In the genomic region with DNA sequence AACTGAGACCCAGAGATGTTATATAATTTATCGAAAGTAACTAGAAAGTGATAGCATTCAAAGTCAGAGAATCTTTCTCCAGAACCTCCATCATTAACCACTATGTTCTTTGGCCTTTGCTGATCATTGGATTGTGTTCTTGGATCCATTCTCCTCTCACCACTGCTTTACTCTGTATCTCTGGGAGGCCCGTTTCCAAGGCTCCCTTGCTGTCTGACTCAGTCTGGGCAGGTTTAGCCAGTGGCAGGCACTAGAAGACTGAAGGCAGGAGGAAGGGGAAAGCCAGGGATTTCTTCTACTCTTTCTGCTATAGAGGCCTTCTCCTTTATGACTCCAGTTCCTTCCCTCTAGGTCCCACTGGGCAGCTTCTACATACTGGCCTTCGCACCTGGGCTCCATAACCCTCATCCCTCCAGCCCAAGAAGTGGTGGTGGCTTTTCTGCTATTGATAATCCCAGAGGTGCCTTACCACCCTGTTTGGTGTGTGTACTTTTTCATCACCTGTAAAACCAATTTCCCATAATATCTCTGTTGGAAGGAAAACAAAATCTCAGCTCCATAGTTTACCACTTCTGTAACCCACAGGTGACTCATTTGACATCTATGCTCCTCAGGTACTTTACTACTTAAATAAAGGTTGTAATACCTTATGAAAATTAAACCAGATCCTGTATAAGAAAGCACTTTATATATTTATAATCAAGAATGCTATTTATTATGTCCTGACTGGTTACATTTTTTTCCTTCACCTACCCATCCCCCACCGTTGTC, we compare ENCODE assay signal across 14 cellular contexts. TPM values are rescaled to one million over a fixed set of nuclear protein-coding genes. Genes with fewer than 3 reads are reported as not detected.
"Had no signal": no experiment of that assay in that cellular context is flagged by ENCODE, and none has a peak within 500 bp of the region (broad histone marks: within the 10 kb centered on the region; RNA-seq: fewer than 3 reads in every experiment).

No MANE protein-coding gene starts in this region.

- H3K27ac ChIP-seq: cardiac muscle cell, right atrium auricular region, tibial nerve, vagina had no signal

- H3K27me3 ChIP-seq: ascending aorta, cardiac muscle cell, right atrium auricular region, tibial nerve, vagina had no signal

- DNase-seq: activated CD4-positive, alpha-beta T cell treated with anti-CD3 and anti-CD28 coated beads for 1 hour; activated CD4-positive, alpha-beta T cell treated with anti-CD3 and anti-CD28 coated beads, Interleukin-2, amount 50 U/mL, for 48 hours; activated CD8-positive, alpha-beta memory T cell treated with anti-CD3 and anti-CD28 coated beads, Interleukin-2, amount 10 ng/mL, durations not matched to agents 7 days and 5 days; activated naive CD4-positive, alpha-beta T cell; activated T-cell treated with anti-CD3 and anti-CD28 coated beads, Interleukin-2, amount 50 U/mL, for 24 hours; hippocampal formation; naive B cell; small intestine had no signal

- H3K27me3 Mint-ChIP-seq: activated CD8-positive, alpha-beta memory T cell treated with anti-CD3 and anti-CD28 coated beads, Interleukin-2, amount 10 ng/mL, durations not matched to agents 7 days and 5 days; activated T-cell treated with anti-CD3 and anti-CD28 coated beads, Interleukin-2, amount 50 U/mL, for 24 hours; naive B cell had no signal

- ATAC-seq: activated CD8-positive, alpha-beta memory T cell treated with anti-CD3 and anti-CD28 coated beads, Interleukin-2, amount 10 ng/mL, durations not matched to agents 7 days and 5 days had no signal

- H3K4me1 Mint-ChIP-seq: naive B cell had no signal

- H3K9me3 Mint-ChIP-seq: activated T-cell treated with anti-CD3 and anti-CD28 coated beads, Interleukin-2, amount 50 U/mL, for 24 hours; naive B cell had no signal

- H3K4me3 ChIP-seq: ascending aorta, cardiac muscle cell, lung, right atrium auricular region, tibial nerve, vagina had no signal

- H3K4me3 Mint-ChIP-seq: activated CD8-positive, alpha-beta memory T cell treated with anti-CD3 and anti-CD28 coated beads, Interleukin-2, amount 10 ng/mL, durations not matched to agents 7 days and 5 days; activated T-cell treated with anti-CD3 and anti-CD28 coated beads, Interleukin-2, amount 50 U/mL, for 24 hours; naive B cell had no signal

- H3K27ac Mint-ChIP-seq: activated T-cell treated with anti-CD3 and anti-CD28 coated beads, Interleukin-2, amount 50 U/mL, for 24 hours; naive B cell had no signal

- H3K9me3 ChIP-seq: ascending aorta, right atrium auricular region, tibial nerve, vagina had no signal

RNA-seq across cellular contexts. Expression of gene SLC26A4, which starts 44.5 kb away (rescaled TPM):
- total RNA-seq: vagina had no signal
- polyA plus RNA-seq: cardiac muscle cell had no signal
